In the genomic region with DNA sequence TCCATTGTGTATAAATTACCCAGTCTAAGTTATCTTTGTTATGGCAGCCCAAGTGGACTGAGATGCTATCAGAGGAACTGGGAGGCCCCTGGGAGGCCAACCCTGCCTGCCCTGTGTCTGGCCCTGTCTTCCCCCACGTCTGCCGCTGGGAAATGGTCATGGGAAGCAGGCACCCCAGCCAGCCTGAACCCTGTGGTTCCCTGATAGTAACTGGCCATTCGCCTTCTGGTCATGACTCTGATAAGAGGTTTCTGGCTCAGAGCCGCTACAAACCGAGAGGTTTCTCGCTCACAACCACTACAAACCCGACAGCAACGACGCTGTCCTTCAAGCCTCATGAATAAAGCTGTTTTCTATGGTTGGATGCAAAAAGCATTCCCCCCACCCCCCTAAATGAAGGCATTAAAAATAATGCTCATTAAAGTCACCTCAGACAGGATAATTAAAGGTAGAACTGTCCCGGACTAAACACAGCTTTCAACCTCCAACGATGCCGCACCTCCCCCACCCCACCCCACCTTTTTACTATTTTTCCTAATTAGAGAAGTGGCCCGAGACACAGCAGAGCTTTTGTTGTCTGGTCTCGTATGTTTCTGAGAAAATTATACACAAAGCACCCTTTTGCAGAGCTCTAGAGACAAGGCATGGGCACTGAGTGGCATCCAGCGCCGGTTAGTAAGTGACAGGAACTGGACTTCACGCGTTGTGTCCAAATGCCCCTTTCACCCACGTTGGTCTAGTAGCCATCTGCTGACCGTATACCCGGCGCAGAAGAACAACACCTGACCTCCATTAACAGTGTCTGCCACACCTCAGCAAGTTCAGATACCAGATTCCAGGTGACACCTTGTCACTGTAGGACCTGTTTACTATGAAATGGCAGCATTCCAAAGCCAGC, we compare ENCODE assay signal across 1 cellular context.
A peak's percentile ranks its signal among the peaks of the same experiment; 100 is the strongest.
TF ChIP-seq lines count a peak whose summit lies in the region.

No MANE protein-coding gene starts in this region.

TF ChIP-seq in K562, 482 proteins besides CTCF, POLR2A, EP300 and RAD21 (continued from another document and continues in another):
- TF ChIP-seq, protein P1, sequence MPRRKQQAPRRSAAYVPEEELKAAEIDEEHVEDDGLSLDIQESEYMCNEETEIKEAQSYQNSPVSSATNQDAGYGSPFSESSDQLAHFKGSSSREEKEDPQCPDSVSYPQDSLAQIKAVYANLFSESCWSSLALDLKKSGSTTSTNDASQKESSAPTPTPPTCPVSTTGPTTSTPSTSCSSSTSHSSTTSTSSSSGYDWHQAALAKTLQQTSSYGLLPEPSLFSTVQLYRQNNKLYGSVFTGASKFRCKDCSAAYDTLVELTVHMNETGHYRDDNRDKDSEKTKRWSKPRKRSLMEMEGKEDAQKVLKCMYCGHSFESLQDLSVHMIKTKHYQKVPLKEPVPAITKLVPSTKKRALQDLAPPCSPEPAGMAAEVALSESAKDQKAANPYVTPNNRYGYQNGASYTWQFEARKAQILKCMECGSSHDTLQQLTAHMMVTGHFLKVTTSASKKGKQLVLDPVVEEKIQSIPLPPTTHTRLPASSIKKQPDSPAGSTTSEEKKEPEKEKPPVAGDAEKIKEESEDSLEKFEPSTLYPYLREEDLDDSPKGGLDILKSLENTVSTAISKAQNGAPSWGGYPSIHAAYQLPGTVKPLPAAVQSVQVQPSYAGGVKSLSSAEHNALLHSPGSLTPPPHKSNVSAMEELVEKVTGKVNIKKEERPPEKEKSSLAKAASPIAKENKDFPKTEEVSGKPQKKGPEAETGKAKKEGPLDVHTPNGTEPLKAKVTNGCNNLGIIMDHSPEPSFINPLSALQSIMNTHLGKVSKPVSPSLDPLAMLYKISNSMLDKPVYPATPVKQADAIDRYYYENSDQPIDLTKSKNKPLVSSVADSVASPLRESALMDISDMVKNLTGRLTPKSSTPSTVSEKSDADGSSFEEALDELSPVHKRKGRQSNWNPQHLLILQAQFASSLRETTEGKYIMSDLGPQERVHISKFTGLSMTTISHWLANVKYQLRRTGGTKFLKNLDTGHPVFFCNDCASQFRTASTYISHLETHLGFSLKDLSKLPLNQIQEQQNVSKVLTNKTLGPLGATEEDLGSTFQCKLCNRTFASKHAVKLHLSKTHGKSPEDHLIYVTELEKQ (CRISPR knock-in tag; IDR thresholded peaks at IDR 0.05) = no peak
- no peak for TF ChIP-seq ZNF232 (CRISPR knock-in tag; IDR thresholded peaks at IDR 0.05)
- TF ChIP-seq ZNF766 (CRISPR knock-in tag; conservative IDR thresholded peaks at IDR 0.05) = peak; percentile 100
- no peak for TF ChIP-seq ZFPM2 (CRISPR knock-in tag; IDR thresholded peaks at IDR 0.05)
- TF ChIP-seq, protein P2, sequence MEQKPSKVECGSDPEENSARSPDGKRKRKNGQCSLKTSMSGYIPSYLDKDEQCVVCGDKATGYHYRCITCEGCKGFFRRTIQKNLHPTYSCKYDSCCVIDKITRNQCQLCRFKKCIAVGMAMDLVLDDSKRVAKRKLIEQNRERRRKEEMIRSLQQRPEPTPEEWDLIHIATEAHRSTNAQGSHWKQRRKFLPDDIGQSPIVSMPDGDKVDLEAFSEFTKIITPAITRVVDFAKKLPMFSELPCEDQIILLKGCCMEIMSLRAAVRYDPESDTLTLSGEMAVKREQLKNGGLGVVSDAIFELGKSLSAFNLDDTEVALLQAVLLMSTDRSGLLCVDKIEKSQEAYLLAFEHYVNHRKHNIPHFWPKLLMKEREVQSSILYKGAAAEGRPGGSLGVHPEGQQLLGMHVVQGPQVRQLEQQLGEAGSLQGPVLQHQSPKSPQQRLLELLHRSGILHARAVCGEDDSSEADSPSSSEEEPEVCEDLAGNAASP (IDR thresholded peaks at IDR 0.05) = no peak
- no peak for TF ChIP-seq NR2F6 (CRISPR knock-in tag; IDR thresholded peaks at IDR 0.05)
- TF ChIP-seq, protein P3, sequence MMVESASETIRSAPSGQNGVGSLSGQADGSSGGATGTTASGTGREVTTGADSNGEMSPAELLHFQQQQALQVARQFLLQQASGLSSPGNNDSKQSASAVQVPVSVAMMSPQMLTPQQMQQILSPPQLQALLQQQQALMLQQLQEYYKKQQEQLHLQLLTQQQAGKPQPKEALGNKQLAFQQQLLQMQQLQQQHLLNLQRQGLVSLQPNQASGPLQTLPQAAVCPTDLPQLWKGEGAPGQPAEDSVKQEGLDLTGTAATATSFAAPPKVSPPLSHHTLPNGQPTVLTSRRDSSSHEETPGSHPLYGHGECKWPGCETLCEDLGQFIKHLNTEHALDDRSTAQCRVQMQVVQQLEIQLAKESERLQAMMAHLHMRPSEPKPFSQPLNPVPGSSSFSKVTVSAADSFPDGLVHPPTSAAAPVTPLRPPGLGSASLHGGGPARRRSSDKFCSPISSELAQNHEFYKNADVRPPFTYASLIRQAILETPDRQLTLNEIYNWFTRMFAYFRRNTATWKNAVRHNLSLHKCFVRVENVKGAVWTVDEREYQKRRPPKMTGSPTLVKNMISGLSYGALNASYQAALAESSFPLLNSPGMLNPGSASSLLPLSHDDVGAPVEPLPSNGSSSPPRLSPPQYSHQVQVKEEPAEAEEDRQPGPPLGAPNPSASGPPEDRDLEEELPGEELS (CRISPR knock-in tag; IDR thresholded peaks at IDR 0.05; ENCODE audit: borderline replicate concordance) = no peak
- peak; percentile 98 for TF ChIP-seq SOX6 (IDR thresholded peaks at IDR 0.05)
- peak in 1 of 2 experiments; percentile 78; a peak in 2 of 4 replicates for TF ChIP-seq TEAD1 (CRISPR knock-in tag; IDR thresholded peaks at IDR 0.05)
- TF ChIP-seq PTBP1 (IDR thresholded peaks at IDR 0.05; ENCODE audit: low read depth, low read length) = 0 out of 2 replicates have a peak, but pooled peaks have one; percentile 30
- TF ChIP-seq, protein P4, sequence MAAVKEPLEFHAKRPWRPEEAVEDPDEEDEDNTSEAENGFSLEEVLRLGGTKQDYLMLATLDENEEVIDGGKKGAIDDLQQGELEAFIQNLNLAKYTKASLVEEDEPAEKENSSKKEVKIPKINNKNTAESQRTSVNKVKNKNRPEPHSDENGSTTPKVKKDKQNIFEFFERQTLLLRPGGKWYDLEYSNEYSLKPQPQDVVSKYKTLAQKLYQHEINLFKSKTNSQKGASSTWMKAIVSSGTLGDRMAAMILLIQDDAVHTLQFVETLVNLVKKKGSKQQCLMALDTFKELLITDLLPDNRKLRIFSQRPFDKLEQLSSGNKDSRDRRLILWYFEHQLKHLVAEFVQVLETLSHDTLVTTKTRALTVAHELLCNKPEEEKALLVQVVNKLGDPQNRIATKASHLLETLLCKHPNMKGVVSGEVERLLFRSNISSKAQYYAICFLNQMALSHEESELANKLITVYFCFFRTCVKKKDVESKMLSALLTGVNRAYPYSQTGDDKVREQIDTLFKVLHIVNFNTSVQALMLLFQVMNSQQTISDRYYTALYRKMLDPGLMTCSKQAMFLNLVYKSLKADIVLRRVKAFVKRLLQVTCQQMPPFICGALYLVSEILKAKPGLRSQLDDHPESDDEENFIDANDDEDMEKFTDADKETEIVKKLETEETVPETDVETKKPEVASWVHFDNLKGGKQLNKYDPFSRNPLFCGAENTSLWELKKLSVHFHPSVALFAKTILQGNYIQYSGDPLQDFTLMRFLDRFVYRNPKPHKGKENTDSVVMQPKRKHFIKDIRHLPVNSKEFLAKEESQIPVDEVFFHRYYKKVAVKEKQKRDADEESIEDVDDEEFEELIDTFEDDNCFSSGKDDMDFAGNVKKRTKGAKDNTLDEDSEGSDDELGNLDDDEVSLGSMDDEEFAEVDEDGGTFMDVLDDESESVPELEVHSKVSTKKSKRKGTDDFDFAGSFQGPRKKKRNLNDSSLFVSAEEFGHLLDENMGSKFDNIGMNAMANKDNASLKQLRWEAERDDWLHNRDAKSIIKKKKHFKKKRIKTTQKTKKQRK (IDR thresholded peaks at IDR 0.05; ENCODE audit: borderline replicate concordance, low read depth, low read length) = no peak
- TF ChIP-seq CBFA2T2 (conservative IDR thresholded peaks at IDR 0.05) = peak; percentile 98
- TF ChIP-seq, protein P5, sequence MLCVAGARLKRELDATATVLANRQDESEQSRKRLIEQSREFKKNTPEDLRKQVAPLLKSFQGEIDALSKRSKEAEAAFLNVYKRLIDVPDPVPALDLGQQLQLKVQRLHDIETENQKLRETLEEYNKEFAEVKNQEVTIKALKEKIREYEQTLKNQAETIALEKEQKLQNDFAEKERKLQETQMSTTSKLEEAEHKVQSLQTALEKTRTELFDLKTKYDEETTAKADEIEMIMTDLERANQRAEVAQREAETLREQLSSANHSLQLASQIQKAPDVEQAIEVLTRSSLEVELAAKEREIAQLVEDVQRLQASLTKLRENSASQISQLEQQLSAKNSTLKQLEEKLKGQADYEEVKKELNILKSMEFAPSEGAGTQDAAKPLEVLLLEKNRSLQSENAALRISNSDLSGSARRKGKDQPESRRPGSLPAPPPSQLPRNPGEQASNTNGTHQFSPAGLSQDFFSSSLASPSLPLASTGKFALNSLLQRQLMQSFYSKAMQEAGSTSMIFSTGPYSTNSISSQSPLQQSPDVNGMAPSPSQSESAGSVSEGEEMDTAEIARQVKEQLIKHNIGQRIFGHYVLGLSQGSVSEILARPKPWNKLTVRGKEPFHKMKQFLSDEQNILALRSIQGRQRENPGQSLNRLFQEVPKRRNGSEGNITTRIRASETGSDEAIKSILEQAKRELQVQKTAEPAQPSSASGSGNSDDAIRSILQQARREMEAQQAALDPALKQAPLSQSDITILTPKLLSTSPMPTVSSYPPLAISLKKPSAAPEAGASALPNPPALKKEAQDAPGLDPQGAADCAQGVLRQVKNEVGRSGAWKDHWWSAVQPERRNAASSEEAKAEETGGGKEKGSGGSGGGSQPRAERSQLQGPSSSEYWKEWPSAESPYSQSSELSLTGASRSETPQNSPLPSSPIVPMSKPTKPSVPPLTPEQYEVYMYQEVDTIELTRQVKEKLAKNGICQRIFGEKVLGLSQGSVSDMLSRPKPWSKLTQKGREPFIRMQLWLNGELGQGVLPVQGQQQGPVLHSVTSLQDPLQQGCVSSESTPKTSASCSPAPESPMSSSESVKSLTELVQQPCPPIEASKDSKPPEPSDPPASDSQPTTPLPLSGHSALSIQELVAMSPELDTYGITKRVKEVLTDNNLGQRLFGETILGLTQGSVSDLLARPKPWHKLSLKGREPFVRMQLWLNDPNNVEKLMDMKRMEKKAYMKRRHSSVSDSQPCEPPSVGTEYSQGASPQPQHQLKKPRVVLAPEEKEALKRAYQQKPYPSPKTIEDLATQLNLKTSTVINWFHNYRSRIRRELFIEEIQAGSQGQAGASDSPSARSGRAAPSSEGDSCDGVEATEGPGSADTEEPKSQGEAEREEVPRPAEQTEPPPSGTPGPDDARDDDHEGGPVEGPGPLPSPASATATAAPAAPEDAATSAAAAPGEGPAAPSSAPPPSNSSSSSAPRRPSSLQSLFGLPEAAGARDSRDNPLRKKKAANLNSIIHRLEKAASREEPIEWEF (CRISPR knock-in tag; IDR thresholded peaks at IDR 0.05) = peak; percentile 70; the same call in 1 of the 2 replicates
- TF ChIP-seq ZNF282 (CRISPR knock-in tag; IDR thresholded peaks at IDR 0.05) = no peak
- peak; percentile 84 for TF ChIP-seq ATF7 (IDR thresholded peaks at IDR 0.05)
- TF ChIP-seq ZNF121 (CRISPR knock-in tag; conservative IDR thresholded peaks at IDR 0.05) = no peak
- TF ChIP-seq U2AF1 (optimal IDR thresholded peaks at IDR 0.05; ENCODE audit: low read depth, low read length) = no peak
- TF ChIP-seq, protein P6, sequence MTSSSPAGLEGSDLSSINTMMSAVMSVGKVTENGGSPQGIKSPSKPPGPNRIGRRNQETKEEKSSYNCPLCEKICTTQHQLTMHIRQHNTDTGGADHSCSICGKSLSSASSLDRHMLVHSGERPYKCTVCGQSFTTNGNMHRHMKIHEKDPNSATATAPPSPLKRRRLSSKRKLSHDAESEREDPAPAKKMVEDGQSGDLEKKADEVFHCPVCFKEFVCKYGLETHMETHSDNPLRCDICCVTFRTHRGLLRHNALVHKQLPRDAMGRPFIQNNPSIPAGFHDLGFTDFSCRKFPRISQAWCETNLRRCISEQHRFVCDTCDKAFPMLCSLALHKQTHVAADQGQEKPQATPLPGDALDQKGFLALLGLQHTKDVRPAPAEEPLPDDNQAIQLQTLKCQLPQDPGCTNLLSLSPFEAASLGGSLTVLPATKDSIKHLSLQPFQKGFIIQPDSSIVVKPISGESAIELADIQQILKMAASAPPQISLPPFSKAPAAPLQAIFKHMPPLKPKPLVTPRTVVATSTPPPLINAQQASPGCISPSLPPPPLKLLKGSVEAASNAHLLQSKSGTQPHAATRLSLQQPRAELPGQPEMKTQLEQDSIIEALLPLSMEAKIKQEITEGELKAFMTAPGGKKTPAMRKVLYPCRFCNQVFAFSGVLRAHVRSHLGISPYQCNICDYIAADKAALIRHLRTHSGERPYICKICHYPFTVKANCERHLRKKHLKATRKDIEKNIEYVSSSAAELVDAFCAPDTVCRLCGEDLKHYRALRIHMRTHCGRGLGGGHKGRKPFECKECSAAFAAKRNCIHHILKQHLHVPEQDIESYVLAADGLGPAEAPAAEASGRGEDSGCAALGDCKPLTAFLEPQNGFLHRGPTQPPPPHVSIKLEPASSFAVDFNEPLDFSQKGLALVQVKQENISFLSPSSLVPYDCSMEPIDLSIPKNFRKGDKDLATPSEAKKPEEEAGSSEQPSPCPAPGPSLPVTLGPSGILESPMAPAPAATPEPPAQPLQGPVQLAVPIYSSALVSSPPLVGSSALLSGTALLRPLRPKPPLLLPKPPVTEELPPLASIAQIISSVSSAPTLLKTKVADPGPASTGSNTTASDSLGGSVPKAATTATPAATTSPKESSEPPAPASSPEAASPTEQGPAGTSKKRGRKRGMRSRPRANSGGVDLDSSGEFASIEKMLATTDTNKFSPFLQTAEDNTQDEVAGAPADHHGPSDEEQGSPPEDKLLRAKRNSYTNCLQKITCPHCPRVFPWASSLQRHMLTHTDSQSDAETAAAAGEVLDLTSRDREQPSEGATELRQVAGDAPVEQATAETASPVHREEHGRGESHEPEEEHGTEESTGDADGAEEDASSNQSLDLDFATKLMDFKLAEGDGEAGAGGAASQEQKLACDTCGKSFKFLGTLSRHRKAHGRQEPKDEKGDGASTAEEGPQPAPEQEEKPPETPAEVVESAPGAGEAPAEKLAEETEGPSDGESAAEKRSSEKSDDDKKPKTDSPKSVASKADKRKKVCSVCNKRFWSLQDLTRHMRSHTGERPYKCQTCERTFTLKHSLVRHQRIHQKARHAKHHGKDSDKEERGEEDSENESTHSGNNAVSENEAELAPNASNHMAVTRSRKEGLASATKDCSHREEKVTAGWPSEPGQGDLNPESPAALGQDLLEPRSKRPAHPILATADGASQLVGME (CRISPR knock-in tag; IDR thresholded peaks at IDR 0.05) = no peak
- no peak for TF ChIP-seq CBFB (CRISPR knock-in tag; IDR thresholded peaks at IDR 0.05)
- TF ChIP-seq, protein P7, sequence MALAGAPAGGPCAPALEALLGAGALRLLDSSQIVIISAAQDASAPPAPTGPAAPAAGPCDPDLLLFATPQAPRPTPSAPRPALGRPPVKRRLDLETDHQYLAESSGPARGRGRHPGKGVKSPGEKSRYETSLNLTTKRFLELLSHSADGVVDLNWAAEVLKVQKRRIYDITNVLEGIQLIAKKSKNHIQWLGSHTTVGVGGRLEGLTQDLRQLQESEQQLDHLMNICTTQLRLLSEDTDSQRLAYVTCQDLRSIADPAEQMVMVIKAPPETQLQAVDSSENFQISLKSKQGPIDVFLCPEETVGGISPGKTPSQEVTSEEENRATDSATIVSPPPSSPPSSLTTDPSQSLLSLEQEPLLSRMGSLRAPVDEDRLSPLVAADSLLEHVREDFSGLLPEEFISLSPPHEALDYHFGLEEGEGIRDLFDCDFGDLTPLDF (CRISPR knock-in tag; IDR thresholded peaks at IDR 0.05) = no peak
- peak; percentile 34; the same call in 1 of the 2 replicates for TF ChIP-seq HCFC1 (IDR thresholded peaks at IDR 0.05; ENCODE audit: low read depth, low read length)
- TF ChIP-seq GABPB1 (CRISPR knock-in tag; IDR thresholded peaks at IDR 0.05) = no peak
- TF ChIP-seq NCOA6 (IDR thresholded peaks at IDR 0.05) = peak; percentile 62; the same call in 1 of the 2 replicates
- no peak for TF ChIP-seq ILF3 (IDR thresholded peaks at IDR 0.05; ENCODE audit: borderline replicate concordance)
- TF ChIP-seq FOSL1 (tag; conservative IDR thresholded peaks at IDR 0.05) = peak; percentile 73
- TF ChIP-seq FIP1L1 (IDR thresholded peaks at IDR 0.05; ENCODE audit: low read depth, low read length, poor library complexity, severe bottlenecking) = no peak
